9 cellular contexts compared by ENCODE assay signal in the genomic region with DNA sequence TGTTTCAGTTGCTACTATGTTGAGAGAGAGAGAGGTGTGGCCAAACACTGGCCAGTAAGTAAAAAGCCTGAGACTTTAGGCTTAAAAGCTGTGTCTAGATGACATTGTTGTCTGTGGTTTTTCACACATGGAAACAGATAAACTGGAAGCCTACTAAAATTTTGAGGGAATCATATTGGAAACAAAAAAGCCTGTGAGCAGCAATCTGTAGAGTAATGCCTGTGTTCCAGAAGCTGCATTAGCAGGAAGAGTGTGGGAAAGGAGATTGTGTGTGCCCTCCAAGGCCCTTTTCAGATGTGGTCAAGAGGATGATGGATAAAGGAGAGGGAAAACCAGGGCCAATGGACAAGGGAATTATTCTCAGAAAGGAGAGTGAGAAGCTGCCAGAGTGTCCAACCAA.
"Had no signal": no experiment of that assay in that cellular context is flagged by ENCODE, and none has a peak within 500 bp of the region (broad histone marks: within the 10 kb centered on the region; RNA-seq: fewer than 3 reads in every experiment).

No MANE protein-coding gene starts in this region.

- H3K27ac Mint-ChIP-seq: GM23338, H9, HFFc6 had no signal

- H3K4me3 Mint-ChIP-seq: GM23338, H9, HFFc6 had no signal

- H3K4me1 Mint-ChIP-seq: GM23338, H9 had no signal

- H3K4me3 ChIP-seq: GM23248, GM23338, HAP-1 had no signal

- DNase-seq: GM23248, GOT3, H7, H9, HCEC 1CT, HFFc6 had no signal

- H3K27ac ChIP-seq: GM23248 had no signal

- H3K36me3 ChIP-seq: HAP-1 had no signal

- ATAC-seq: GM23338, HCT116 had no signal

- H3K4me1 ChIP-seq: HAP-1 had no signal
